In genomic region chr12:132337557-132337956, GRCh38 we compare ENCODE assay signal across 28 cellular contexts. TPM values are rescaled to one million over a fixed set of nuclear protein-coding genes. Genes with fewer than 3 reads are reported as not detected.
"Had no signal": no experiment of that assay in that cellular context is flagged by ENCODE, and none has a peak within 500 bp of the region (broad histone marks: within the 10 kb centered on the region; RNA-seq: fewer than 3 reads in every experiment).

No MANE protein-coding gene starts in this region.

- H3K36me3 ChIP-seq: esophagus squamous epithelium, heart right ventricle, left lung, ovary, spleen, suprapubic skin, transverse colon had no signal

- H3K27ac Mint-ChIP-seq: effector memory CD8-positive, alpha-beta T cell; naive thymus-derived CD4-positive, alpha-beta T cell; nephron; stimulated activated naive B cell treated with anti-CD40 and anti-IgM and Interleukin-4, amounts not matched to agents 10 μg/mL and 1 μg/mL and 100 μg/mL, for 72 hours; stimulated activated naive CD8-positive, alpha-beta T cell treated with anti-CD3 and anti-CD28 coated beads, Interleukin-15, Interleukin-2, amounts not matched to agents 100 ng/mL and 50 ng/mL, for 24 hours had no signal

- H3K27ac ChIP-seq: esophagus squamous epithelium, heart right ventricle, left lung, ovary, psoas muscle, skin epidermis, spleen, suprapubic skin, transverse colon had no signal

- H3K4me3 ChIP-seq: esophagus squamous epithelium, heart right ventricle, left lung, ovary, psoas muscle, skin epidermis, spleen, suprapubic skin, transverse colon had no signal

- H3K36me3 Mint-ChIP-seq: naive thymus-derived CD4-positive, alpha-beta T cell; stimulated activated naive B cell treated with anti-CD40 and anti-IgM and Interleukin-4, amounts not matched to agents 10 μg/mL and 1 μg/mL and 100 μg/mL, for 72 hours had no signal

- H3K4me1 Mint-ChIP-seq: stimulated activated naive B cell treated with anti-CD40 and anti-IgM and Interleukin-4, amounts not matched to agents 10 μg/mL and 1 μg/mL and 100 μg/mL, for 72 hours had no signal

- H3K4me1 ChIP-seq: esophagus squamous epithelium, heart right ventricle, left lung, psoas muscle, suprapubic skin, transverse colon had no signal

- FAIRE-seq: endometrium, islet of Langerhans had no signal

- DNase-seq: cortex of kidney; effector memory CD8-positive, alpha-beta T cell; erythroblast; esophagus squamous epithelium; foreskin melanocyte; glutamatergic neuron; heart right ventricle; hippocampal formation; left cardiac atrium; mesenchymal stem cell; midbrain; naive thymus-derived CD4-positive, alpha-beta T cell; occipital lobe; ovary; posterior cingulate gyrus; psoas muscle; spleen; stimulated activated CD4-positive, alpha-beta T cell treated with anti-CD3 and anti-CD28 coated beads, Interleukin-4, amount 100 ng/mL, for 4 hours; stimulated activated naive B cell treated with anti-CD40 and anti-IgM and Interleukin-4, amounts not matched to agents 10 μg/mL and 1 μg/mL and 100 μg/mL, for 72 hours; transverse colon had no signal

- ATAC-seq: effector memory CD8-positive, alpha-beta T cell; heart right ventricle; left cardiac atrium; left lung; naive thymus-derived CD4-positive, alpha-beta T cell; psoas muscle; right cardiac atrium; stimulated activated naive B cell treated with anti-CD40 and anti-IgM and Interleukin-4, amounts not matched to agents 10 μg/mL and 1 μg/mL and 100 μg/mL, for 72 hours had no signal

- H3K9me3 ChIP-seq: left lung, ovary, psoas muscle, spleen, suprapubic skin, transverse colon had no signal

- H3K9me3 Mint-ChIP-seq: effector memory CD8-positive, alpha-beta T cell; stimulated activated naive CD8-positive, alpha-beta T cell treated with anti-CD3 and anti-CD28 coated beads, Interleukin-15, Interleukin-2, amounts not matched to agents 100 ng/mL and 50 ng/mL, for 24 hours had no signal

- H3K27me3 ChIP-seq: ovary had no signal

- H3K4me3 Mint-ChIP-seq: effector memory CD8-positive, alpha-beta T cell; naive thymus-derived CD4-positive, alpha-beta T cell; nephron; stimulated activated naive B cell treated with anti-CD40 and anti-IgM and Interleukin-4, amounts not matched to agents 10 μg/mL and 1 μg/mL and 100 μg/mL, for 72 hours; stimulated activated naive CD8-positive, alpha-beta T cell treated with anti-CD3 and anti-CD28 coated beads, Interleukin-15, Interleukin-2, amounts not matched to agents 100 ng/mL and 50 ng/mL, for 24 hours had no signal

RNA-seq across cellular contexts. Expression of gene GALNT9, which starts 8.2 kb away (rescaled TPM):
- total RNA-seq: esophagus squamous epithelium; naive thymus-derived CD4-positive, alpha-beta T cell; psoas muscle; suprapubic skin had no signal
- polyA plus RNA-seq: naive thymus-derived CD4-positive, alpha-beta T cell had no signal
